ENCODE assay signal across 1 cellular context in genomic region chr16:81775570-81775969, GRCh38.
A peak's percentile ranks its signal among the peaks of the same experiment; 100 is the strongest.
TF ChIP-seq lines count a peak whose summit lies in the region.

No MANE protein-coding gene starts in this region.

TF ChIP-seq in K562, 482 proteins besides CTCF, POLR2A, EP300 and RAD21:
- TF ChIP-seq ZBTB34 (CRISPR knock-in tag; IDR thresholded peaks at IDR 0.05) (no peak), SPI1 (IDR thresholded peaks at IDR 0.05; ENCODE audit: borderline replicate concordance, low read depth, low read length) (peak; percentile 71), CXXC5 (CRISPR knock-in tag; IDR thresholded peaks at IDR 0.05) (no peak), TCF7L2 (IDR thresholded peaks at IDR 0.05; ENCODE audit: low read depth, low read length) (no peak)
